18 cellular contexts compared by ENCODE assay signal in genomic region chr5:148913493-148913892, GRCh38.
DNase-seq lines count a peak whose midpoint lies in the region; ATAC-seq and TF ChIP-seq lines count a peak whose summit lies in the region.
"Had no signal": no experiment of that assay in that cellular context is flagged by ENCODE, and none has a peak within 500 bp of the region (broad histone marks: within the 10 kb centered on the region; RNA-seq: fewer than 3 reads in every experiment).

No MANE protein-coding gene starts in this region.

- no peaks in the 10 kb centered on the region for H3K9me3 Mint-ChIP-seq in MCF 10A (ENCODE audit: unreplicated experiment)
- H3K9me3 Mint-ChIP-seq: activated CD4-positive, alpha-beta T cell treated with anti-CD3 and anti-CD28 coated beads, Interleukin-2, amount 10 ng/mL, durations not matched to agents 7 days and 5 days; activated T-cell treated with anti-CD3 and anti-CD28 coated beads, Interleukin-2, amount 50 U/mL, for 24 hours; nephron progenitor cell had no signal

- no peaks in the 10 kb centered on the region for H3K36me3 Mint-ChIP-seq in MCF 10A (ENCODE audit: insufficient read depth, unreplicated experiment)

- H3K27me3 ChIP-seq in HUES64 (ENCODE audit: insufficient read depth, low read length) (no peaks in the 10 kb centered on the region), lower lobe of right lung (ENCODE audit: low read depth) (no peaks in the 10 kb centered on the region), suprapubic skin (no peaks in the 10 kb centered on the region)

- no peak overlapping the region for H3K4me3 Mint-ChIP-seq in MCF 10A (ENCODE audit: unreplicated experiment)
- H3K4me3 Mint-ChIP-seq: activated CD4-positive, alpha-beta T cell treated with anti-CD3 and anti-CD28 coated beads, Interleukin-2, amount 10 ng/mL, durations not matched to agents 7 days and 5 days; activated T-cell treated with anti-CD3 and anti-CD28 coated beads, Interleukin-2, amount 50 U/mL, for 24 hours; B cell; nephron progenitor cell had no signal

- H3K27ac ChIP-seq in HUES64 (ENCODE audit: low read depth, low read length) (peak overlapping the region; percentile 69), lower lobe of right lung (peak overlapping the region; percentile 75), suprapubic skin (peak overlapping the region; percentile 91)
- H3K27ac ChIP-seq: SK-N-MC had no signal

- no peaks in the 10 kb centered on the region for H3K27me3 Mint-ChIP-seq in MCF 10A (ENCODE audit: insufficient read depth, unreplicated experiment)
- H3K27me3 Mint-ChIP-seq: activated T-cell treated with anti-CD3 and anti-CD28 coated beads, Interleukin-2, amount 50 U/mL, for 24 hours had no signal

- CTCF ChIA-PET in MCF 10A (lab: Yijun Ruan, JAX), result interaction anchor here (0.6 to 8.7 kb wide), 25 partner anchors 14 to 356 kb away, joined by 3 to 201 read pairs (median 18); partner anchors contain the start of gene ADRB2

- peaks cover 68% of the 10 kb centered on the region for H3K4me1 Mint-ChIP-seq in MCF 10A (ENCODE audit: insufficient read depth, unreplicated experiment)

- ATAC-seq in lower lobe of right lung (no peak), HG02588 (IDR thresholded peaks at IDR 0.05; ENCODE audit: unreplicated experiment) (no peak)

- TF ChIP-seq POLR2A in suprapubic skin (IDR thresholded peaks at IDR 0.05), result no peak

- no peak for TF ChIP-seq EP300 in suprapubic skin (IDR thresholded peaks at IDR 0.05)

- no peak for TF ChIP-seq CTCF in MCF 10A (IDR thresholded peaks at IDR 0.05; ENCODE audit: unreplicated experiment)
- no peak for TF ChIP-seq CTCF in lower lobe of right lung (IDR thresholded peaks at IDR 0.05)
- no peak for TF ChIP-seq CTCF in suprapubic skin (IDR thresholded peaks at IDR 0.05)

- peak overlapping the region; percentile 45; the same call in 1 of the 2 replicates for H3K9ac ChIP-seq in HUES64 (ENCODE audit: low read depth, low read length)

- DNase-seq in MCF 10A (ENCODE audit: unreplicated experiment) (no peak), lower lobe of right lung (no peak), suprapubic skin (ENCODE audit: low spot score in 2 of 2) (no peak), NCI-H1417 (lab: John Stamatoyannopoulos, UW) (no peak), NCI-H146 treated with DMSO at 0.1 percent for 48 hours (lab: John Stamatoyannopoulos, UW; ENCODE audit: unreplicated experiment) (no peak)
- DNase-seq in activated CD4-positive, alpha-beta T cell treated with anti-CD3 and anti-CD28 coated beads, Interleukin-2, amount 50 U/mL, for 4 hours, result no peak
- DNase-seq: activated CD4-positive, alpha-beta T cell treated with anti-CD3 and anti-CD28 coated beads, Interleukin-2, amount 10 ng/mL, durations not matched to agents 7 days and 5 days; activated T-cell treated with anti-CD3 and anti-CD28 coated beads, Interleukin-2, amount 50 U/mL, for 24 hours; effector CD4-positive, alpha-beta T cell; GF-D8; NCI-H1930; NCI-H524 treated with DMSO at 0.1 percent for 48 hours; nephron progenitor cell; retina had no signal

- no peaks in the 10 kb centered on the region for H3K36me3 ChIP-seq in HUES64 (ENCODE audit: insufficient read depth, low read length)
- no peaks in the 10 kb centered on the region for H3K36me3 ChIP-seq in lower lobe of right lung
- H3K36me3 ChIP-seq in suprapubic skin, result no peaks in the 10 kb centered on the region

- peak overlapping the region; percentile 76 for H3K27ac Mint-ChIP-seq in MCF 10A (ENCODE audit: low read depth, unreplicated experiment)
- H3K27ac Mint-ChIP-seq: activated CD4-positive, alpha-beta T cell treated with anti-CD3 and anti-CD28 coated beads, Interleukin-2, amount 10 ng/mL, durations not matched to agents 7 days and 5 days; activated T-cell treated with anti-CD3 and anti-CD28 coated beads, Interleukin-2, amount 50 U/mL, for 24 hours; B cell; nephron progenitor cell had no signal

- POLR2A ChIA-PET in MCF 10A (lab: Yijun Ruan, JAX), result interaction anchor here (0.6 to 8.8 kb wide), 24 partner anchors 9 to 222 kb away, joined by 3 to 284 read pairs (median 4); partner anchors contain the start of genes ADRB2 and SH3TC2

- H3K9me3 ChIP-seq in HUES64 (ENCODE audit: insufficient read depth, low read depth, low read length) (no peaks in the 10 kb centered on the region), lower lobe of right lung (no peaks in the 10 kb centered on the region), suprapubic skin (no peaks in the 10 kb centered on the region)

- H3K4me1 ChIP-seq in HUES64 (ENCODE audit: insufficient read depth, low read length) (peaks cover 20% of the 10 kb centered on the region; the same call in 1 of the 2 replicates), lower lobe of right lung (peaks cover 75% of the 10 kb centered on the region), suprapubic skin (peaks cover 82% of the 10 kb centered on the region)

- no peak overlapping the region for H3K4me3 ChIP-seq in HUES64 (ENCODE audit: low read length)
- no peak overlapping the region for H3K4me3 ChIP-seq in lower lobe of right lung
- H3K4me3 ChIP-seq in suprapubic skin, result no peak overlapping the region
- H3K4me3 ChIP-seq: SK-N-MC had no signal

- 82% methylated on average over 5 of the region's 6 CpGs for WGBS in HUES64
- 83% methylated on average over 5 of the region's 6 CpGs for WGBS in suprapubic skin

- intact Hi-C loops in MCF 10A (cut with micrococcal nuclease) (loop anchor here (1.0 kb wide), 4 partner anchors 44 to 201 kb away; no protein-coding TSS in a partner anchor), lower lobe of right lung (cut with DNase I) (no loop called here)

- BruUV-seq in MCF 10A (replicated peaks; lab: Mats Ljungman, UMichigan), result TSS peak; percentile 66
